ENCODE assay signal across 17 cellular contexts in genomic region chr2:239153806-239154591, GRCh38.
DNase-seq lines count a peak whose midpoint lies in the region; ATAC-seq and TF ChIP-seq lines count a peak whose summit lies in the region.
"Had no signal": no experiment of that assay in that cellular context is flagged by ENCODE, and none has a peak within 500 bp of the region (broad histone marks: within the 10 kb centered on the region; RNA-seq: fewer than 3 reads in every experiment).

No MANE protein-coding gene starts in this region.

- peaks cover 56% of the 10 kb centered on the region for H3K36me3 Mint-ChIP-seq in activated naive CD4-positive, alpha-beta T cell treated with anti-CD3 and anti-CD28 coated beads for 36 hours (ENCODE audit: low read depth)
- H3K36me3 Mint-ChIP-seq in activated T-helper 17 cell treated with anti-CD3 and anti-CD28 coated beads, Interleukin-2, amount 50 U/mL, for 72 hours (ENCODE audit: low read depth): peaks cover 65% of the 10 kb centered on the region

- DNase-seq in activated naive CD4-positive, alpha-beta T cell treated with anti-CD3 and anti-CD28 coated beads for 36 hours: peak; percentile 2
- DNase-seq in activated naive CD4-positive, alpha-beta T cell (lab: John Stamatoyannopoulos, UW): no peak
- peak in 2 of 3 donors; percentile 18 to 33 for DNase-seq in mucosa of descending colon
- peak; percentile 18 to 60 for DNase-seq in tibial artery
- no peak for DNase-seq in activated CD4-positive, alpha-beta T cell treated with anti-CD3 and anti-CD28 coated beads for 48 hours
- DNase-seq in dedifferentiated amniotic fluid mesenchymal stem cell (ENCODE audit: extremely low spot score): no peak
- DNase-seq: ACHN; activated naive CD8-positive, alpha-beta T cell treated with anti-CD3 and anti-CD28 coated beads, Interleukin-2, amount 50 U/mL, for 24 hours; central memory CD4-positive, alpha-beta T cell; KBM-7; NCI-H2081 treated with DMSO at 0.1 percent for 48 hours; NCI-H526 treated with DMSO at 0.1 percent for 48 hours; SK-N-SH had no signal

- no peak overlapping the region for H3K27ac Mint-ChIP-seq in activated naive CD4-positive, alpha-beta T cell treated with anti-CD3 and anti-CD28 coated beads for 36 hours
- peak overlapping the region; percentile 47 for H3K27ac Mint-ChIP-seq in activated T-helper 17 cell treated with anti-CD3 and anti-CD28 coated beads, Interleukin-2, amount 50 U/mL, for 72 hours
- H3K27ac Mint-ChIP-seq: activated naive CD8-positive, alpha-beta T cell treated with anti-CD3 and anti-CD28 coated beads, Interleukin-2, amount 50 U/mL, for 24 hours; stimulated activated memory B cell treated with anti-CD40 and anti-IgM and Interleukin-4, amounts not matched to agents 10 μg/mL and 1 μg/mL and 100 μg/mL, for 72 hours had no signal

- peaks cover 10% of the 10 kb centered on the region for H3K4me1 Mint-ChIP-seq in activated naive CD4-positive, alpha-beta T cell treated with anti-CD3 and anti-CD28 coated beads for 36 hours (ENCODE audit: low read depth)
- H3K4me1 Mint-ChIP-seq in activated T-helper 17 cell treated with anti-CD3 and anti-CD28 coated beads, Interleukin-2, amount 50 U/mL, for 72 hours: peaks cover 15% of the 10 kb centered on the region

- intact Hi-C loops in activated naive CD4-positive, alpha-beta T cell treated with anti-CD3 and anti-CD28 coated beads for 36 hours (cut with micrococcal nuclease): no loop called here
- intact Hi-C loops in mucosa of descending colon (cut with DNase I, micrococcal nuclease) (no loop called here), tibial artery (cut with DNase I; ENCODE audit: low total_unique reads) (no loop called here)

- no peaks in the 10 kb centered on the region for H3K9me3 ChIP-seq in mucosa of descending colon
- H3K9me3 ChIP-seq in tibial artery: no peaks in the 10 kb centered on the region
- H3K9me3 ChIP-seq: SK-N-SH had no signal

- H3K4me1 ChIP-seq in mucosa of descending colon (ENCODE audit: low read depth) (peaks cover 4% of the 10 kb centered on the region), tibial artery (peaks cover 0 to 6% (median 2%) of the 10 kb centered on the region in 4 donors)

- CTCF ChIA-PET in activated naive CD4-positive, alpha-beta T cell treated with anti-CD3 and anti-CD28 coated beads for 36 hours (lab: Charles Lee): no interaction called here

- no peak overlapping the region for H3K27ac ChIP-seq in tibial artery
- H3K27ac ChIP-seq: HL-60 had no signal

- no peak overlapping the region for H3K4me3 Mint-ChIP-seq in activated naive CD4-positive, alpha-beta T cell treated with anti-CD3 and anti-CD28 coated beads for 36 hours
- no peak overlapping the region for H3K4me3 Mint-ChIP-seq in activated T-helper 17 cell treated with anti-CD3 and anti-CD28 coated beads, Interleukin-2, amount 50 U/mL, for 72 hours
- H3K4me3 Mint-ChIP-seq: activated naive CD8-positive, alpha-beta T cell treated with anti-CD3 and anti-CD28 coated beads, Interleukin-2, amount 50 U/mL, for 24 hours; stimulated activated memory B cell treated with anti-CD40 and anti-IgM and Interleukin-4, amounts not matched to agents 10 μg/mL and 1 μg/mL and 100 μg/mL, for 72 hours had no signal

- H3K27me3 ChIP-seq in tibial artery: no peaks in the 10 kb centered on the region

- no peak for TF ChIP-seq CTCF in mucosa of descending colon (IDR thresholded peaks at IDR 0.05)
- no peak for TF ChIP-seq CTCF in tibial artery (IDR thresholded peaks at IDR 0.05)

- peaks cover 4% of the 10 kb centered on the region for H3K9me3 Mint-ChIP-seq in activated naive CD4-positive, alpha-beta T cell treated with anti-CD3 and anti-CD28 coated beads for 36 hours
- H3K9me3 Mint-ChIP-seq in activated T-helper 17 cell treated with anti-CD3 and anti-CD28 coated beads, Interleukin-2, amount 50 U/mL, for 72 hours: peaks cover 5% of the 10 kb centered on the region
- H3K9me3 Mint-ChIP-seq: activated naive CD8-positive, alpha-beta T cell treated with anti-CD3 and anti-CD28 coated beads, Interleukin-2, amount 50 U/mL, for 24 hours had no signal

- ATAC-seq in activated T-helper 17 cell treated with anti-CD3 and anti-CD28 coated beads, Interleukin-2, amount 50 U/mL, for 72 hours (replicated peaks): no peak
- no peak for ATAC-seq in mucosa of descending colon
- ATAC-seq in GM19463 (IDR thresholded peaks at IDR 0.05; ENCODE audit: unreplicated experiment): no peak
- ATAC-seq: activated naive CD8-positive, alpha-beta T cell treated with anti-CD3 and anti-CD28 coated beads, Interleukin-2, amount 50 U/mL, for 24 hours; stimulated activated memory B cell treated with anti-CD40 and anti-IgM and Interleukin-4, amounts not matched to agents 10 μg/mL and 1 μg/mL and 100 μg/mL, for 72 hours had no signal

- H3K4me3 ChIP-seq in mucosa of descending colon (no peak overlapping the region), tibial artery (no peak overlapping the region)

- no peaks in the 10 kb centered on the region for H3K27me3 Mint-ChIP-seq in activated naive CD4-positive, alpha-beta T cell treated with anti-CD3 and anti-CD28 coated beads for 36 hours (ENCODE audit: low read depth)
- H3K27me3 Mint-ChIP-seq in activated T-helper 17 cell treated with anti-CD3 and anti-CD28 coated beads, Interleukin-2, amount 50 U/mL, for 72 hours: no peaks in the 10 kb centered on the region
- H3K27me3 Mint-ChIP-seq: activated naive CD8-positive, alpha-beta T cell treated with anti-CD3 and anti-CD28 coated beads, Interleukin-2, amount 50 U/mL, for 24 hours; stimulated activated memory B cell treated with anti-CD40 and anti-IgM and Interleukin-4, amounts not matched to agents 10 μg/mL and 1 μg/mL and 100 μg/mL, for 72 hours had no signal

- H3K36me3 ChIP-seq in mucosa of descending colon (ENCODE audit: low read depth): no peaks in the 10 kb centered on the region
- H3K36me3 ChIP-seq in tibial artery: peaks cover 7 to 70% (median 32%) of the 10 kb centered on the region in 3 donors

Comparison
In these comparisons a context has a peak if more than half of its experiments do, and no peak if none do; other contexts are left out.
1. DNase-seq: peak in activated naive CD4-positive, alpha-beta T cell treated with anti-CD3 and anti-CD28 coated beads for 36 hours (single experiment), mucosa of descending colon (2 of 3) and tibial artery (2 of 2); none in activated naive CD4-positive, alpha-beta T cell (0 of 4), activated CD4-positive, alpha-beta T cell treated with anti-CD3 and anti-CD28 coated beads for 48 hours (single experiment) and dedifferentiated amniotic fluid mesenchymal stem cell (single experiment).